In genomic region chr11:119316017-119316728, GRCh38 we compare ENCODE assay signal across 9 cellular contexts. TPM values are rescaled to one million over a fixed set of nuclear protein-coding genes. Genes with fewer than 3 reads are reported as not detected.
DNase-seq lines count a peak whose midpoint lies in the region; ATAC-seq, FAIRE-seq and TF ChIP-seq lines count a peak whose summit lies in the region.
"Had no signal": no experiment of that assay in that cellular context is flagged by ENCODE, and none has a peak within 500 bp of the region (broad histone marks: within the 10 kb centered on the region; RNA-seq: fewer than 3 reads in every experiment).

No MANE protein-coding gene starts in this region.

- DNase-seq in SHP77 (lab: John Stamatoyannopoulos, UW) = peak; percentile 8 to 42
- no peak for DNase-seq in SHP77 treated with DMSO at 0.1 percent for 48 hours (lab: John Stamatoyannopoulos, UW)
- peak in 1 of 2 experiments; percentile 54 for DNase-seq in PC-9
- no peak for DNase-seq in H1 (ENCODE audit: low read depth in 1 of 2, low spot score in 2 of 2)
- no peak for DNase-seq in vagina (ENCODE audit: extremely low spot score in 2 of 2)

- H3K9me3 ChIP-seq in PC-9 (ENCODE audit: insufficient read depth, low read depth) (no peaks in the 10 kb centered on the region), H1 (ENCODE audit: insufficient read depth in 2 of 2, low read depth in 1 of 2, low read length in 1 of 2) (no peaks in the 10 kb centered on the region), mucosa of rectum (ENCODE audit: control insufficient read depth in 2 of 2, low read length in 2 of 2) (no peaks in the 10 kb centered on the region), vagina (no peaks in the 10 kb centered on the region)

- intact Hi-C loops in PC-9 (cut with micrococcal nuclease; ENCODE audit: unreplicated experiment) (loop anchor here (5.0 kb wide), 3 partner anchors 109 to 404 kb away; partner anchors contain the start of genes CBL and DPAGT1), vagina (cut with DNase I) (loop anchor here (5.0 kb wide), 1 partner anchor 109 kb away; the partner anchor contains the start of gene CBL)

- TF ChIP-seq POLR2A in H1 (IDR thresholded peaks at IDR 0.05; ENCODE audit: control extremely low read depth in 1 of 2, low read depth in 2 of 2, low read length in 2 of 2) (no peak), vagina (IDR thresholded peaks at IDR 0.05) (no peak)

- peak overlapping the region; percentile 97; the same call in 1 of the 2 replicates for H2AK5ac ChIP-seq in H1 (ENCODE audit: low read depth, low read length)

- no peak for TF ChIP-seq EP300 in H1 (IDR thresholded peaks at IDR 0.05; ENCODE audit: borderline replicate concordance in 1 of 2, low read depth in 2 of 2, low read length in 2 of 2)

- H3K23me2 ChIP-seq in H1 (ENCODE audit: low read depth, low read length) = peaks cover 31% of the 10 kb centered on the region

- 2% methylated on average over 39 of the region's 46 CpGs; no CpG with 5 or more reads in 1 of the 2 experiments for WGBS in H1 (ENCODE audit: extremely low coverage in 1 of 2, insufficient coverage in 1 of 2, insufficient read length in 1 of 2, insufficient replicate concordance in 2 of 2, low coverage in 1 of 2, low lambda C conversion rate in 2 of 2, missing lambda C conversion rate in 1 of 2), 2 experiments

- H3K14ac ChIP-seq in H1 (ENCODE audit: insufficient read length) = no peak overlapping the region

- FAIRE-seq in H1 (lab: Jason Lieb, UNC) = no peak
- FAIRE-seq: endometrium had no signal

- H3K36me3 ChIP-seq in PC-9 (ENCODE audit: low read depth) (no peaks in the 10 kb centered on the region), H1 (ENCODE audit: control insufficient read depth in 2 of 4, insufficient read depth in 4 of 4, low read length in 3 of 4) (no peaks in the 10 kb centered on the region; a peak in 2 of 8 replicates), mucosa of rectum (ENCODE audit: control insufficient read depth in 2 of 2, insufficient read depth in 2 of 2, low read length in 2 of 2) (no peaks in the 10 kb centered on the region), vagina (no peaks in the 10 kb centered on the region)

- H3K79me1 ChIP-seq in H1 (ENCODE audit: low read depth, low read length) = no peaks in the 10 kb centered on the region

- no peak for ATAC-seq in GM21367 (IDR thresholded peaks at IDR 0.05; ENCODE audit: unreplicated experiment)
- ATAC-seq in GM21737 (IDR thresholded peaks at IDR 0.05; ENCODE audit: unreplicated experiment) = no peak

- no peak for TF ChIP-seq RAD21 in H1 (IDR thresholded peaks at IDR 0.05 in 1 of 2, conservative IDR thresholded peaks at IDR 0.05 in 1 of 2; ENCODE audit: low read depth in 2 of 2, low read length in 2 of 2)

- H3F3A ChIP-seq in PC-9 (ENCODE audit: insufficient read depth, low read depth) = peaks cover 15% of the 10 kb centered on the region; the same call in 1 of the 2 replicates

- no peak overlapping the region for H4K91ac ChIP-seq in H1 (replicated peaks; ENCODE audit: insufficient read length, low read length)

- H2AFZ ChIP-seq in PC-9 = peak overlapping the region; percentile 78
- no peak overlapping the region for H2AFZ ChIP-seq in H1 (ENCODE audit: low read length)

- POLR2A ChIA-PET in PC-9 (lab: Charles Lee; ENCODE audit: unreplicated experiment) = interaction anchor here (0.6 kb wide), 1 partner anchor 404 kb away, joined by 5 read pairs; no protein-coding TSS in a partner anchor
- POLR2A ChIA-PET in H1 (lab: Charles Lee; ENCODE audit: partially characterized antibody) = interaction anchor here (0.9 to 5.4 kb wide), 15 partner anchors 9 to 249 kb away, joined by 3 to 44 read pairs (median 5); partner anchors contain the start of genes ABCG4, C1QTNF5, HMBS and RNF26

- H3K4me1 ChIP-seq in PC-9 (replicated peaks; ENCODE audit: insufficient read depth) = peaks cover 31% of the 10 kb centered on the region
- H3K4me1 ChIP-seq in H1 (replicated peaks in 1 of 4; ENCODE audit: control insufficient read depth in 3 of 4, insufficient read depth in 4 of 4, low read length in 3 of 4) = peaks cover 11 to 53% (median 45%) of the 10 kb centered on the region in 4 experiments
- peaks cover 13 to 39% of the 10 kb centered on the region in 2 donors for H3K4me1 ChIP-seq in mucosa of rectum (ENCODE audit: control insufficient read depth in 2 of 2, insufficient read depth in 2 of 2, low read length in 2 of 2)
- peaks cover 63% of the 10 kb centered on the region for H3K4me1 ChIP-seq in vagina

- CTCF ChIA-PET in PC-9 (lab: Charles Lee) (interaction anchor here (0.6 kb wide), 1 partner anchor 632 kb away, joined by 3 read pairs; no protein-coding TSS in a partner anchor), H1 (lab: Charles Lee; ENCODE audit: partially characterized antibody) (interaction anchor here (0.5 to 16.8 kb wide), 12 partner anchors 8 to 886 kb away, joined by 3 to 415 read pairs (median 4); partner anchors contain the start of genes C1QTNF5, MFRP and RNF26)

- H2BK5ac ChIP-seq in H1 (ENCODE audit: low read depth, low read length) = no peak overlapping the region

- no peak overlapping the region for H3K4ac ChIP-seq in H1 (replicated peaks; ENCODE audit: insufficient read length, low read depth, low read length)

- peak overlapping the region; percentile 67 for H3K4me3 ChIP-seq in PC-9
- peak overlapping the region; percentile 55 to 77 (median 66) for H3K4me3 ChIP-seq in H1 (ENCODE audit: extremely low read depth in 1 of 4, insufficient read depth in 2 of 4, low read depth in 3 of 4, low read length in 4 of 4)
- H3K4me3 ChIP-seq in mucosa of rectum (ENCODE audit: low read length in 2 of 2) = peak overlapping the region; percentile 66 to 69
- peak overlapping the region; percentile 57 to 75 for H3K4me3 ChIP-seq in vagina

- H3K27ac ChIP-seq in PC-9 (no peak overlapping the region), H1 (ENCODE audit: low read depth, low read length) (no peak overlapping the region), mucosa of rectum (ENCODE audit: low read depth in 2 of 2, low read length in 2 of 2) (peak overlapping the region; percentile 63 to 68), vagina (peak overlapping the region; percentile 88)

- TSS peak; percentile 49 for BruUV-seq in PC-9 (replicated peaks; lab: Mats Ljungman, UMichigan)

- no peak for TF ChIP-seq CTCF in PC-9 (conservative IDR thresholded peaks at IDR 0.05)
- TF ChIP-seq CTCF in H1 (IDR thresholded peaks at IDR 0.05; ENCODE audit: control extremely low read depth in 1 of 3, insufficient read depth in 1 of 3, low read depth in 1 of 3, low read length in 3 of 3) = no peak
- TF ChIP-seq CTCF in vagina (IDR thresholded peaks at IDR 0.05) = no peak

- H3K27me3 ChIP-seq in PC-9 (ENCODE audit: insufficient read depth, low read depth) = peaks cover 20% of the 10 kb centered on the region
- H3K27me3 ChIP-seq in H1 (replicated peaks in 1 of 4; ENCODE audit: control insufficient read depth in 3 of 4, extremely low read depth in 1 of 4, insufficient read depth in 3 of 4, low read length in 3 of 4) = peaks cover 5 to 46% (median 36%) of the 10 kb centered on the region in 4 experiments
- peaks cover 18 to 42% of the 10 kb centered on the region in 2 donors for H3K27me3 ChIP-seq in mucosa of rectum (ENCODE audit: control insufficient read depth in 2 of 2, insufficient read depth in 2 of 2, low read length in 2 of 2)
- H3K27me3 ChIP-seq in vagina = no peaks in the 10 kb centered on the region

- no peak overlapping the region for H4K5ac ChIP-seq in H1 (ENCODE audit: insufficient read length, low read depth, low read length)

- H3K4me2 ChIP-seq in PC-9 (peak overlapping the region; percentile 96), H1 (ENCODE audit: insufficient read depth in 1 of 2, low read depth in 2 of 2, low read length in 2 of 2) (peak overlapping the region; percentile 97)

- H2BK12ac ChIP-seq in H1 (ENCODE audit: low read depth, low read length) = no peak overlapping the region

- no peak overlapping the region for H3K23ac ChIP-seq in H1 (ENCODE audit: insufficient read length)

- H3K9ac ChIP-seq in H1 (replicated peaks in 1 of 4; ENCODE audit: extremely low read depth in 1 of 4, low read depth in 3 of 4, low read length in 3 of 4) (no peak overlapping the region; a peak in 3 of 7 replicates), mucosa of rectum (ENCODE audit: low read depth in 1 of 2, low read length in 2 of 2) (peak overlapping the region; percentile 59 to 65)

- H3K9me2 ChIP-seq in PC-9 (ENCODE audit: insufficient read depth) = no peaks in the 10 kb centered on the region

- H3K79me2 ChIP-seq in PC-9 (ENCODE audit: low read depth) (no peaks in the 10 kb centered on the region), H1 (ENCODE audit: control insufficient read depth in 1 of 2, insufficient read depth in 2 of 2, low read length in 2 of 2) (no peaks in the 10 kb centered on the region)

- H3K56ac ChIP-seq in H1 (replicated peaks; ENCODE audit: insufficient read length, low read depth, low read length) = no peak overlapping the region

- no peak overlapping the region for H4K8ac ChIP-seq in H1 (ENCODE audit: extremely low read depth, insufficient read depth, low read length)

- no peaks in the 10 kb centered on the region for H4K20me1 ChIP-seq in PC-9 (ENCODE audit: insufficient read depth)
- H4K20me1 ChIP-seq in H1 (replicated peaks in 1 of 2; ENCODE audit: control insufficient read depth in 1 of 2, insufficient read depth in 2 of 2, low read length in 2 of 2) = peaks cover 2% of the 10 kb centered on the region in 2 experiments

- 0 out of 2 replicates have a peak overlapping the region, but pooled peaks have one; percentile 40 for H2BK15ac ChIP-seq in H1 (ENCODE audit: low read length)

- H2BK20ac ChIP-seq in H1 (ENCODE audit: low read length) = no peak overlapping the region

- no peak overlapping the region for H2BK120ac ChIP-seq in H1 (replicated peaks; ENCODE audit: low read depth, low read length)

- H3K18ac ChIP-seq in H1 (ENCODE audit: extremely low read depth, low read length) = peak overlapping the region; percentile 78

RNA-seq across cellular contexts. Expression of gene MCAM, which starts 0.8 kb away (rescaled TPM):
- 38.8 and 54.5 TPM in 2 replicates for total RNA-seq in PC-9 (2021)
- 19.6 and 22.4 TPM in 2 replicates for total RNA-seq in H1 (2021; fragmentation: NEBNext Ultra II Directional; extraction: Animal tissue kit (Norgen Biotek cat#: 25700))
- polyA plus RNA-seq in H1 (2011; rRNA removed) = 32.2 and 63.2 TPM in 2 replicates
- polyA plus RNA-seq in H1 (2011; cell fraction: cytosol; rRNA removed) = 60.7 TPM
- 25.3 TPM for polyA plus RNA-seq in H1 (2011; cell fraction: nucleus; rRNA removed)
- 12.0 to 16.4 TPM (median 13.7 TPM) in 4 replicates for polyA plus RNA-seq in H1 (2012, experiment 1 of 2)
- polyA plus RNA-seq in H1 (2012, experiment 2 of 2) = 12.7 TPM
- 28.6 TPM for polyA plus RNA-seq in H1 (2013, experiment 1 of 2)
- 28.6 TPM for polyA plus RNA-seq in H1 (2013, experiment 2 of 2)
- polyA minus RNA-seq in H1 (2011; rRNA and poly(A)+ RNA removed) = 11.1 and 12.2 TPM in 2 replicates
- 11.2 TPM for polyA minus RNA-seq in H1 (2011; cell fraction: cytosol; rRNA and poly(A)+ RNA removed)
- polyA minus RNA-seq in H1 (2011; cell fraction: nucleus; rRNA and poly(A)+ RNA removed) = 19.3 TPM
- total RNA-seq in vagina = 295 TPM

RNA-seq across cellular contexts. Expression of gene RNF26, which starts 18.2 kb away (rescaled TPM):
- total RNA-seq in PC-9 (2021) (55.0 and 64.3 TPM in 2 replicates), vagina (19.6 TPM)
- total RNA-seq in H1 (2021; fragmentation: NEBNext Ultra II Directional; extraction: Animal tissue kit (Norgen Biotek cat#: 25700)) = 82.7 and 86.6 TPM in 2 replicates
- polyA plus RNA-seq in H1 (2011; rRNA removed) = 84.0 and 126 TPM in 2 replicates
- polyA plus RNA-seq in H1 (2011; cell fraction: cytosol; rRNA removed) = 70.2 TPM
- 78.5 TPM for polyA plus RNA-seq in H1 (2011; cell fraction: nucleus; rRNA removed)
- polyA plus RNA-seq in H1 (2012, experiment 1 of 2) = 62.6 to 82.3 TPM (median 76.8 TPM) in 4 replicates
- polyA plus RNA-seq in H1 (2012, experiment 2 of 2) = 108 TPM
- 78.7 TPM for polyA plus RNA-seq in H1 (2013, experiment 1 of 2)
- 85.7 TPM for polyA plus RNA-seq in H1 (2013, experiment 2 of 2)
- polyA minus RNA-seq in H1 (2011; rRNA and poly(A)+ RNA removed) = 91.8 and 114 TPM in 2 replicates
- 73.1 TPM for polyA minus RNA-seq in H1 (2011; cell fraction: cytosol; rRNA and poly(A)+ RNA removed)
- polyA minus RNA-seq in H1 (2011; cell fraction: nucleus; rRNA and poly(A)+ RNA removed) = 59.0 TPM

RNA-seq across cellular contexts. Expression of gene C1QTNF5, which starts 24.5 kb away (rescaled TPM):
- not detected in 2 replicates for total RNA-seq in PC-9 (2021)
- 1.5 and 2.2 TPM in 2 replicates for total RNA-seq in H1 (2021; fragmentation: NEBNext Ultra II Directional; extraction: Animal tissue kit (Norgen Biotek cat#: 25700))
- polyA plus RNA-seq in H1 (2011; rRNA removed) = 2.7 and 3.4 TPM in 2 replicates
- polyA plus RNA-seq in H1 (2011; cell fraction: cytosol; rRNA removed) = 3.0 TPM
- polyA plus RNA-seq in H1 (2011; cell fraction: nucleus; rRNA removed) = 3.0 TPM
- polyA plus RNA-seq in H1 (2012, experiment 1 of 2) = 1.1 to 2.5 TPM (median 1.7 TPM) in 4 replicates
- 2.3 TPM for polyA plus RNA-seq in H1 (2012, experiment 2 of 2)
- polyA plus RNA-seq in H1 (2013, experiment 1 of 2) = 1.3 TPM
- 1.5 TPM for polyA plus RNA-seq in H1 (2013, experiment 2 of 2)
- polyA minus RNA-seq in H1 (2011; rRNA and poly(A)+ RNA removed) = 0.73 and 0.76 TPM in 2 replicates
- polyA minus RNA-seq in H1 (2011; cell fraction: cytosol; rRNA and poly(A)+ RNA removed) = 1.5 TPM
- 2.2 TPM for polyA minus RNA-seq in H1 (2011; cell fraction: nucleus; rRNA and poly(A)+ RNA removed)
- 32.2 TPM for total RNA-seq in vagina

RNA-seq across cellular contexts. Expression of gene MFRP, which starts 30.3 kb away (rescaled TPM):
- not detected in 2 replicates for total RNA-seq in PC-9 (2021)
- not detected in 2 replicates for total RNA-seq in H1 (2021; fragmentation: NEBNext Ultra II Directional; extraction: Animal tissue kit (Norgen Biotek cat#: 25700))
- 0.02 TPM in 2 replicates for polyA plus RNA-seq in H1 (2011; rRNA removed)
- polyA plus RNA-seq in H1 (2011; cell fraction: cytosol; rRNA removed) = not detected
- polyA plus RNA-seq in H1 (2011; cell fraction: nucleus; rRNA removed) = 0.09 TPM
- polyA plus RNA-seq in H1 (2012, experiment 1 of 2) = not detected in 4 replicates
- polyA plus RNA-seq in H1 (2012, experiment 2 of 2) = not detected
- 0.02 TPM for polyA plus RNA-seq in H1 (2013, experiment 1 of 2)
- polyA plus RNA-seq in H1 (2013, experiment 2 of 2) = 0.02 TPM
- not detected in 2 replicates for polyA minus RNA-seq in H1 (2011; rRNA and poly(A)+ RNA removed)
- not detected for polyA minus RNA-seq in H1 (2011; cell fraction: cytosol; rRNA and poly(A)+ RNA removed)
- not detected for polyA minus RNA-seq in H1 (2011; cell fraction: nucleus; rRNA and poly(A)+ RNA removed)
- not detected for total RNA-seq in vagina

Comparison
In these comparisons a context has a peak if more than half of its experiments do, and no peak if none do; other contexts are left out.
1. DNase-seq: peak in SHP77 (2 of 2); none in SHP77 treated with DMSO at 0.1 percent for 48 hours (single experiment), H1 (0 of 2) and vagina (0 of 2).
2. H3K27ac ChIP-seq: peak in mucosa of rectum (2 of 2) and vagina (single experiment); none in PC-9 (single experiment) and H1 (single experiment).
3. H3K9ac ChIP-seq: peak in mucosa of rectum (2 of 2); none in H1 (0 of 4).
4. RNA of gene C1QTNF5, which starts 24.5 kb away (total RNA-seq): 32.2 TPM in vagina (single experiment); 1.5 to 2.2 TPM in H1 and not detected in PC-9; every median in the first group is over 10 times any median in the second.
5. Peak in every context shown above with its lines, with median percentiles within 50 percentile points of each other: H3K4me3 ChIP-seq.